ENCODE assay signal across 15 cellular contexts in the genomic region with DNA sequence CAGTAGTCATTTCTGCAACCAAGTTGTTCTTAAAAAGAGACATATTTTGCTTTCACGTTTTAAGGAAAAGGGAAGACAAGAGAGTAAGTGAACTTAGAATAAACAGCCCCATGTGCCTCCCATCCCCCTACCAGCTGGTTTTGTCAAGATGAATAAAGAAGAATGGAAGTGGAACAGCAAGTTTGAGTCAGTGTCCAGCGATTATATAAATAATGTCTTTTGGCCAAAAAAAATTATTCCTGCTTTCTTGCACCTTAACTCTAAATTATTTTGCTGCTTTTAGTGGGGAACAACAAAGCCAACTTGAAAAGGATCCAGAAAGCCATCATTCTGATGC.
"Had no signal": no experiment of that assay in that cellular context is flagged by ENCODE, and none has a peak within 500 bp of the region (broad histone marks: within the 10 kb centered on the region; RNA-seq: fewer than 3 reads in every experiment).

No MANE protein-coding gene starts in this region.

- H3K27ac ChIP-seq: epithelial cell of prostate had no signal

- DNase-seq: activated B cell treated with CpG ODN at 0.5 μM for 24 hours; activated CD4-positive, alpha-beta T cell treated with anti-CD3 and anti-CD28 coated beads, Interleukin-2, amount 10 ng/mL, durations not matched to agents 24 days and 14 days; activated naive CD4-positive, alpha-beta T cell; central memory CD4-positive, alpha-beta T cell; cortex of kidney; effector memory CD4-positive, alpha-beta T cell; glutamatergic neuron; immature natural killer cell; left cardiac atrium; posterior cingulate gyrus; stimulated activated CD4-positive, alpha-beta T cell treated with anti-CD3 and anti-CD28 coated beads, Interleukin-4, amount 100 ng/mL, for 1 hour had no signal

- H3K4me1 Mint-ChIP-seq: activated B cell treated with CpG ODN at 0.5 μM for 24 hours had no signal

- H3K27me3 Mint-ChIP-seq: activated CD4-positive, alpha-beta T cell treated with anti-CD3 and anti-CD28 coated beads, Interleukin-2, amount 10 ng/mL, durations not matched to agents 24 days and 14 days had no signal

- H3K36me3 Mint-ChIP-seq: immature natural killer cell had no signal

- H3K9me3 Mint-ChIP-seq: activated B cell treated with CpG ODN at 0.5 μM for 24 hours; activated CD4-positive, alpha-beta T cell treated with anti-CD3 and anti-CD28 coated beads, Interleukin-2, amount 10 ng/mL, durations not matched to agents 24 days and 14 days; activated T-helper 1 cell treated with anti-CD3 and anti-CD28 coated beads, Interleukin-12 subunit alpha, Interleukin-12 subunit beta, Interleukin-2, Interleukin-4 antibody, amounts not matched to agents 30 ng/mL and 10 ng/mL and 1 ng/mL, durations not matched to agents 14 hours and 24 hours and 36 hours; immature natural killer cell; stimulated activated naive CD8-positive, alpha-beta T cell treated with anti-CD3 and anti-CD28 coated beads, Interleukin-15, Interleukin-2, amounts not matched to agents 100 ng/mL and 50 ng/mL, for 24 hours; T-helper 1 cell treated with Interleukin-12 subunit alpha and Interleukin-12 subunit beta and Interleukin-4 antibody, amounts not matched to agents 30 μg/mL and 1 μg/mL, for 36 hours had no signal

- H3K4me3 Mint-ChIP-seq: activated B cell treated with CpG ODN at 0.5 μM for 24 hours; activated CD4-positive, alpha-beta T cell treated with anti-CD3 and anti-CD28 coated beads, Interleukin-2, amount 10 ng/mL, durations not matched to agents 24 days and 14 days; activated T-helper 1 cell treated with anti-CD3 and anti-CD28 coated beads, Interleukin-12 subunit alpha, Interleukin-12 subunit beta, Interleukin-2, Interleukin-4 antibody, amounts not matched to agents 30 ng/mL and 10 ng/mL and 1 ng/mL, durations not matched to agents 14 hours and 24 hours and 36 hours; stimulated activated naive CD8-positive, alpha-beta T cell treated with anti-CD3 and anti-CD28 coated beads, Interleukin-15, Interleukin-2, amounts not matched to agents 100 ng/mL and 50 ng/mL, for 24 hours; T-helper 1 cell treated with Interleukin-12 subunit alpha and Interleukin-12 subunit beta and Interleukin-4 antibody, amounts not matched to agents 30 μg/mL and 1 μg/mL, for 36 hours had no signal

- H3K27ac Mint-ChIP-seq: activated B cell treated with CpG ODN at 0.5 μM for 24 hours; activated CD4-positive, alpha-beta T cell treated with anti-CD3 and anti-CD28 coated beads, Interleukin-2, amount 10 ng/mL, durations not matched to agents 24 days and 14 days; activated T-helper 1 cell treated with anti-CD3 and anti-CD28 coated beads, Interleukin-12 subunit alpha, Interleukin-12 subunit beta, Interleukin-2, Interleukin-4 antibody, amounts not matched to agents 30 ng/mL and 10 ng/mL and 1 ng/mL, durations not matched to agents 14 hours and 24 hours and 36 hours; stimulated activated naive CD8-positive, alpha-beta T cell treated with anti-CD3 and anti-CD28 coated beads, Interleukin-15, Interleukin-2, amounts not matched to agents 100 ng/mL and 50 ng/mL, for 24 hours; T-helper 1 cell treated with Interleukin-12 subunit alpha and Interleukin-12 subunit beta and Interleukin-4 antibody, amounts not matched to agents 30 μg/mL and 1 μg/mL, for 36 hours had no signal
